ENCODE assay signal across 1 cellular context in the genomic region with DNA sequence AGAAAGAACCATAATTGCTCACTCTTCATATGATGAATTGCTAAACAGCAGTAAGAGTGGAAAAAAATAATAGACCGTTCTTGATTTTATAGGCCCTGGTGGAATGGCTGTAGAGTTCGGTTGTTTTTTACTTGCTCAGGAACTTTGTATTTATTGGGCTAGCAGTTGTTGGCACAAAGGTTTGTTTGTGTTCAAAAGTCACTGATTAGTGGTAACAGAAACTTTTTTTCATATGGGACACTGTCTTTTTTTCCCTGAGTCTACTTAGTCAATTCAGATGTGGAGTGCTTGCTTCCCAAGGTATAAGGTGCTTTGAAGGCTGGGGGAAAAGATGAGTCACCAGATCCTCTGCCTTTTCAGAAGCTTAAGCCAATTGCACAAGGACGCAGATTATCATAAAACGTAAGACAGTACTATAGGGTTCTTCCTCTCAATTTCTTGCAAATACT.
A peak's percentile ranks its signal among the peaks of the same experiment; 100 is the strongest.
TF ChIP-seq lines count a peak whose summit lies in the region.

No MANE protein-coding gene starts in this region.

TF ChIP-seq in HepG2, 621 proteins besides CTCF, POLR2A, EP300 and RAD21 (continued from another document and continues in another):
- TF ChIP-seq PHB2 (IDR thresholded peaks at IDR 0.05; ENCODE audit: partially characterized antibody) (no peak), MAFK (conservative IDR thresholded peaks at IDR 0.05 in 1 of 2, IDR thresholded peaks at IDR 0.05 in 1 of 2; ENCODE audit: low read length in 2 of 2) (peak in 1 of 2 experiments; percentile 9; a peak in 1 of 4 replicates), POGZ (CRISPR knock-in tag; IDR thresholded peaks at IDR 0.05) (peak; percentile 57; the same call in 1 of the 2 replicates), GABPB1 (CRISPR knock-in tag; IDR thresholded peaks at IDR 0.05) (no peak), ZNF557 (CRISPR knock-in tag; IDR thresholded peaks at IDR 0.05) (0 out of 2 replicates have a peak, but pooled peaks have one; percentile 17), SMYD3 (CRISPR knock-in tag; IDR thresholded peaks at IDR 0.05) (no peak), ASH2L (IDR thresholded peaks at IDR 0.05; ENCODE audit: insufficient read length, low read depth, low read length) (peak; percentile 87), AGO1 (IDR thresholded peaks at IDR 0.05; ENCODE audit: low read depth, low read length, poor library complexity, severe bottlenecking) (no peak), ZFP36 (IDR thresholded peaks at IDR 0.05; ENCODE audit: borderline replicate concordance, low read depth, low read length, partially characterized antibody) (no peak), CAMTA2 (CRISPR knock-in tag; IDR thresholded peaks at IDR 0.05; ENCODE audit: borderline replicate concordance) (no peak), SAP130 (CRISPR knock-in tag; IDR thresholded peaks at IDR 0.05; ENCODE audit: low read depth) (peak; percentile 45), TBX2 (CRISPR knock-in tag; IDR thresholded peaks at IDR 0.05; ENCODE audit: borderline replicate concordance) (no peak), ZIK1 (CRISPR knock-in tag; IDR thresholded peaks at IDR 0.05; ENCODE audit: borderline replicate concordance, low read depth) (no peak), ZNF746 (CRISPR knock-in tag; IDR thresholded peaks at IDR 0.05) (no peak), ZNF12 (CRISPR knock-in tag; IDR thresholded peaks at IDR 0.05) (peak; percentile 28; the same call in 1 of the 2 replicates), NFRKB (IDR thresholded peaks at IDR 0.05) (no peak), KLF11 (CRISPR knock-in tag; IDR thresholded peaks at IDR 0.05) (no peak), CREM (IDR thresholded peaks at IDR 0.05) (peak; percentile 69), CREM (CRISPR knock-in tag; IDR thresholded peaks at IDR 0.05) (no peak), ZBTB38 (CRISPR knock-in tag; IDR thresholded peaks at IDR 0.05) (no peak), GATAD2A (CRISPR knock-in tag; IDR thresholded peaks at IDR 0.05) (peak; percentile 90), CEBPG (CRISPR knock-in tag; IDR thresholded peaks at IDR 0.05) (peak; percentile 57), TSC22D2 (CRISPR knock-in tag; IDR thresholded peaks at IDR 0.05; ENCODE audit: borderline replicate concordance) (no peak), DPF2 (CRISPR knock-in tag; IDR thresholded peaks at IDR 0.05; ENCODE audit: borderline replicate concordance, low read depth) (peak; percentile 58), FOXK1 (CRISPR knock-in tag; IDR thresholded peaks at IDR 0.05; ENCODE audit: borderline replicate concordance, low read depth) (no peak), TARDBP (CRISPR knock-in tag; IDR thresholded peaks at IDR 0.05) (peak; percentile 34; the same call in 1 of the 2 replicates), RARA (CRISPR knock-in tag; IDR thresholded peaks at IDR 0.05) (0 out of 2 replicates have a peak, but pooled peaks have one; percentile 19), GZF1 (CRISPR knock-in tag; IDR thresholded peaks at IDR 0.05) (no peak), ZNF432 (CRISPR knock-in tag; IDR thresholded peaks at IDR 0.05; ENCODE audit: borderline replicate concordance) (no peak), GLI4 (CRISPR knock-in tag; IDR thresholded peaks at IDR 0.05; ENCODE audit: borderline replicate concordance) (no peak), RORA (CRISPR knock-in tag; IDR thresholded peaks at IDR 0.05) (0 out of 2 replicates have a peak, but pooled peaks have one; percentile 5), MIXL1 (CRISPR knock-in tag; IDR thresholded peaks at IDR 0.05) (peak; percentile 73; the same call in 1 of the 2 replicates), ZNF792 (CRISPR knock-in tag; IDR thresholded peaks at IDR 0.05) (no peak), HOXA3 (CRISPR knock-in tag; IDR thresholded peaks at IDR 0.05) (peak; percentile 33; the same call in 1 of the 2 replicates), ZNF383 (CRISPR knock-in tag; IDR thresholded peaks at IDR 0.05; ENCODE audit: borderline replicate concordance) (no peak), FOXO1 (CRISPR knock-in tag; IDR thresholded peaks at IDR 0.05) (peak; percentile 63; the same call in 1 of the 2 replicates), FOXA3 (CRISPR knock-in tag; IDR thresholded peaks at IDR 0.05) (peak; percentile 59), ZNF430 (CRISPR knock-in tag; IDR thresholded peaks at IDR 0.05) (no peak), AGO2 (optimal IDR thresholded peaks at IDR 0.05; ENCODE audit: low read depth, low read length) (no peak), NCOA1 (CRISPR knock-in tag; IDR thresholded peaks at IDR 0.05) (no peak)
- TF ChIP-seq, protein P1, sequence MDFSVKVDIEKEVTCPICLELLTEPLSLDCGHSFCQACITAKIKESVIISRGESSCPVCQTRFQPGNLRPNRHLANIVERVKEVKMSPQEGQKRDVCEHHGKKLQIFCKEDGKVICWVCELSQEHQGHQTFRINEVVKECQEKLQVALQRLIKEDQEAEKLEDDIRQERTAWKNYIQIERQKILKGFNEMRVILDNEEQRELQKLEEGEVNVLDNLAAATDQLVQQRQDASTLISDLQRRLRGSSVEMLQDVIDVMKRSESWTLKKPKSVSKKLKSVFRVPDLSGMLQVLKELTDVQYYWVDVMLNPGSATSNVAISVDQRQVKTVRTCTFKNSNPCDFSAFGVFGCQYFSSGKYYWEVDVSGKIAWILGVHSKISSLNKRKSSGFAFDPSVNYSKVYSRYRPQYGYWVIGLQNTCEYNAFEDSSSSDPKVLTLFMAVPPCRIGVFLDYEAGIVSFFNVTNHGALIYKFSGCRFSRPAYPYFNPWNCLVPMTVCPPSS (IDR thresholded peaks at IDR 0.05): no peak
- TF ChIP-seq, protein P2, sequence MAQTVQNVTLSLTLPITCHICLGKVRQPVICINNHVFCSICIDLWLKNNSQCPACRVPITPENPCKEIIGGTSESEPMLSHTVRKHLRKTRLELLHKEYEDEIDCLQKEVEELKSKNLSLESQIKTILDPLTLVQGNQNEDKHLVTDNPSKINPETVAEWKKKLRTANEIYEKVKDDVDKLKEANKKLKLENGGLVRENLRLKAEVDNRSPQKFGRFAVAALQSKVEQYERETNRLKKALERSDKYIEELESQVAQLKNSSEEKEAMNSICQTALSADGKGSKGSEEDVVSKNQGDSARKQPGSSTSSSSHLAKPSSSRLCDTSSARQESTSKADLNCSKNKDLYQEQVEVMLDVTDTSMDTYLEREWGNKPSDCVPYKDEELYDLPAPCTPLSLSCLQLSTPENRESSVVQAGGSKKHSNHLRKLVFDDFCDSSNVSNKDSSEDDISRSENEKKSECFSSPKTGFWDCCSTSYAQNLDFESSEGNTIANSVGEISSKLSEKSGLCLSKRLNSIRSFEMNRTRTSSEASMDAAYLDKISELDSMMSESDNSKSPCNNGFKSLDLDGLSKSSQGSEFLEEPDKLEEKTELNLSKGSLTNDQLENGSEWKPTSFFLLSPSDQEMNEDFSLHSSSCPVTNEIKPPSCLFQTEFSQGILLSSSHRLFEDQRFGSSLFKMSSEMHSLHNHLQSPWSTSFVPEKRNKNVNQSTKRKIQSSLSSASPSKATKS (CRISPR knock-in tag; IDR thresholded peaks at IDR 0.05): no peak
- TF ChIP-seq, protein P3, sequence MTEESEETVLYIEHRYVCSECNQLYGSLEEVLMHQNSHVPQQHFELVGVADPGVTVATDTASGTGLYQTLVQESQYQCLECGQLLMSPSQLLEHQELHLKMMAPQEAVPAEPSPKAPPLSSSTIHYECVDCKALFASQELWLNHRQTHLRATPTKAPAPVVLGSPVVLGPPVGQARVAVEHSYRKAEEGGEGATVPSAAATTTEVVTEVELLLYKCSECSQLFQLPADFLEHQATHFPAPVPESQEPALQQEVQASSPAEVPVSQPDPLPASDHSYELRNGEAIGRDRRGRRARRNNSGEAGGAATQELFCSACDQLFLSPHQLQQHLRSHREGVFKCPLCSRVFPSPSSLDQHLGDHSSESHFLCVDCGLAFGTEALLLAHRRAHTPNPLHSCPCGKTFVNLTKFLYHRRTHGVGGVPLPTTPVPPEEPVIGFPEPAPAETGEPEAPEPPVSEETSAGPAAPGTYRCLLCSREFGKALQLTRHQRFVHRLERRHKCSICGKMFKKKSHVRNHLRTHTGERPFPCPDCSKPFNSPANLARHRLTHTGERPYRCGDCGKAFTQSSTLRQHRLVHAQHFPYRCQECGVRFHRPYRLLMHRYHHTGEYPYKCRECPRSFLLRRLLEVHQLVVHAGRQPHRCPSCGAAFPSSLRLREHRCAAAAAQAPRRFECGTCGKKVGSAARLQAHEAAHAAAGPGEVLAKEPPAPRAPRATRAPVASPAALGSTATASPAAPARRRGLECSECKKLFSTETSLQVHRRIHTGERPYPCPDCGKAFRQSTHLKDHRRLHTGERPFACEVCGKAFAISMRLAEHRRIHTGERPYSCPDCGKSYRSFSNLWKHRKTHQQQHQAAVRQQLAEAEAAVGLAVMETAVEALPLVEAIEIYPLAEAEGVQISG (CRISPR knock-in tag; IDR thresholded peaks at IDR 0.05): no peak
- TF ChIP-seq, protein P4, sequence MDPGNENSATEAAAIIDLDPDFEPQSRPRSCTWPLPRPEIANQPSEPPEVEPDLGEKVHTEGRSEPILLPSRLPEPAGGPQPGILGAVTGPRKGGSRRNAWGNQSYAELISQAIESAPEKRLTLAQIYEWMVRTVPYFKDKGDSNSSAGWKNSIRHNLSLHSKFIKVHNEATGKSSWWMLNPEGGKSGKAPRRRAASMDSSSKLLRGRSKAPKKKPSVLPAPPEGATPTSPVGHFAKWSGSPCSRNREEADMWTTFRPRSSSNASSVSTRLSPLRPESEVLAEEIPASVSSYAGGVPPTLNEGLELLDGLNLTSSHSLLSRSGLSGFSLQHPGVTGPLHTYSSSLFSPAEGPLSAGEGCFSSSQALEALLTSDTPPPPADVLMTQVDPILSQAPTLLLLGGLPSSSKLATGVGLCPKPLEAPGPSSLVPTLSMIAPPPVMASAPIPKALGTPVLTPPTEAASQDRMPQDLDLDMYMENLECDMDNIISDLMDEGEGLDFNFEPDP (CRISPR knock-in tag; conservative IDR thresholded peaks at IDR 0.05): no peak
- TF ChIP-seq, protein P5, sequence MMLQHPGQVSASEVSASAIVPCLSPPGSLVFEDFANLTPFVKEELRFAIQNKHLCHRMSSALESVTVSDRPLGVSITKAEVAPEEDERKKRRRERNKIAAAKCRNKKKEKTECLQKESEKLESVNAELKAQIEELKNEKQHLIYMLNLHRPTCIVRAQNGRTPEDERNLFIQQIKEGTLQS (CRISPR knock-in tag; IDR thresholded peaks at IDR 0.05): peak; percentile 87
- TF ChIP-seq, protein P6, sequence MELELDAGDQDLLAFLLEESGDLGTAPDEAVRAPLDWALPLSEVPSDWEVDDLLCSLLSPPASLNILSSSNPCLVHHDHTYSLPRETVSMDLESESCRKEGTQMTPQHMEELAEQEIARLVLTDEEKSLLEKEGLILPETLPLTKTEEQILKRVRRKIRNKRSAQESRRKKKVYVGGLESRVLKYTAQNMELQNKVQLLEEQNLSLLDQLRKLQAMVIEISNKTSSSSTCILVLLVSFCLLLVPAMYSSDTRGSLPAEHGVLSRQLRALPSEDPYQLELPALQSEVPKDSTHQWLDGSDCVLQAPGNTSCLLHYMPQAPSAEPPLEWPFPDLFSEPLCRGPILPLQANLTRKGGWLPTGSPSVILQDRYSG (CRISPR knock-in tag; IDR thresholded peaks at IDR 0.05): no peak
- TF ChIP-seq, protein P7, sequence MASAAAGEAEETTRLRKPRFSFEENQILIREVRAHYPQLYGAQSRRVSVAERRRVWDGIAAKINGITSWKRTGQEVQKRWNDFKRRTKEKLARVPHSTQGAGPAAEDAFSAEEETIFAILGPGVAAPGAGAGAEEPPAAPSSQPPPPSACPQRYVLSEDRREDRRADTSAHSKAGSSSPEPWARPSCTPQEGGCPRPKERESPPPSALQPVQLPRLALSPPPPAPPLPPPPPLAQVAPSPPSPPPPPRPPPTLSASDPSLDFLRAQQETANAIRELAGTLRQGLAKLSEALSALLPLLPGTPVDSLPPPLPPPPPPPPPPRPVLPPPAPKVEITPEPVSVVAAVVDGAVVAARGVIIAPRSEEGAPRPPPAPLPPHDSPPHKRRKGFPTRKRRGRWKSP (CRISPR knock-in tag; IDR thresholded peaks at IDR 0.05): peak; percentile 48; the same call in 1 of the 2 replicates
- TF ChIP-seq, protein P8, sequence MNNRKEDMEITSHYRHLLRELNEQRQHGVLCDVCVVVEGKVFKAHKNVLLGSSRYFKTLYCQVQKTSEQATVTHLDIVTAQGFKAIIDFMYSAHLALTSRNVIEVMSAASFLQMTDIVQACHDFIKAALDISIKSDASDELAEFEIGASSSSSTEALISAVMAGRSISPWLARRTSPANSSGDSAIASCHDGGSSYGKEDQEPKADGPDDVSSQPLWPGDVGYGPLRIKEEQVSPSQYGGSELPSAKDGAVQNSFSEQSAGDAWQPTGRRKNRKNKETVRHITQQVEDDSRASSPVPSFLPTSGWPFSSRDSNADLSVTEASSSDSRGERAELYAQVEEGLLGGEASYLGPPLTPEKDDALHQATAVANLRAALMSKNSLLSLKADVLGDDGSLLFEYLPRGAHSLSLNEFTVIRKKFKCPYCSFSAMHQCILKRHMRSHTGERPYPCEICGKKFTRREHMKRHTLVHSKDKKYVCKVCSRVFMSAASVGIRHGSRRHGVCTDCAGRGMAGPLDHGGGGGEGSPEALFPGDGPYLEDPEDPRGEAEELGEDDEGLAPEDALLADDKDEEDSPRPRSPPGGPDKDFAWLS (CRISPR knock-in tag; IDR thresholded peaks at IDR 0.05; ENCODE audit: borderline replicate concordance): no peak
- TF ChIP-seq, protein P9, sequence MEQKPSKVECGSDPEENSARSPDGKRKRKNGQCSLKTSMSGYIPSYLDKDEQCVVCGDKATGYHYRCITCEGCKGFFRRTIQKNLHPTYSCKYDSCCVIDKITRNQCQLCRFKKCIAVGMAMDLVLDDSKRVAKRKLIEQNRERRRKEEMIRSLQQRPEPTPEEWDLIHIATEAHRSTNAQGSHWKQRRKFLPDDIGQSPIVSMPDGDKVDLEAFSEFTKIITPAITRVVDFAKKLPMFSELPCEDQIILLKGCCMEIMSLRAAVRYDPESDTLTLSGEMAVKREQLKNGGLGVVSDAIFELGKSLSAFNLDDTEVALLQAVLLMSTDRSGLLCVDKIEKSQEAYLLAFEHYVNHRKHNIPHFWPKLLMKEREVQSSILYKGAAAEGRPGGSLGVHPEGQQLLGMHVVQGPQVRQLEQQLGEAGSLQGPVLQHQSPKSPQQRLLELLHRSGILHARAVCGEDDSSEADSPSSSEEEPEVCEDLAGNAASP (CRISPR knock-in tag; IDR thresholded peaks at IDR 0.05; ENCODE audit: borderline replicate concordance): peak; percentile 16; the same call in 1 of the 2 replicates
